Comparison of ENCODE assay signal across 20 cellular contexts in the genomic region with DNA sequence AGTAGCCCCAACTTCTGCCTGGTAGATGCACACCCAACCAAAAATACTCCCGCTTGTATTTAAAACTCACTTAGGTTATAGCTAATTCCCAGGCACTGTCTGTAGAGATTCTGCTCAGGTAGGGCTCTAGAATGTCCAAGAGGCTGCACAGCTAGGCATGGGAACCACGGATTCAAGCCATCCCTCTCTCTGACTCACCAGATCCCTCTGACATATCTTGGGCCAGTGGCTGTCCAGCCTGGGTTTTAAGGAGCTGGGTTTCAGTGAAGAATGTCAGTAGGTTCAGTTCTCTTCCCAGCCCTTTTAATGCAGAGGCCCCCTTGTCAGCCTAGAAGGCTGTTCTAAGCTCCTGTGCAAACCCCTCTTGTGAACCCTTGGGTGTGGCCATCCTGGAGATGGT. TPM values are rescaled to one million over a fixed set of nuclear protein-coding genes. Genes with fewer than 3 reads are reported as not detected.
DNase-seq lines count a peak whose midpoint lies in the region; ATAC-seq, FAIRE-seq and TF ChIP-seq lines count a peak whose summit lies in the region.
"Had no signal": no experiment of that assay in that cellular context is flagged by ENCODE, and none has a peak within 500 bp of the region (broad histone marks: within the 10 kb centered on the region; RNA-seq: fewer than 3 reads in every experiment).

No MANE protein-coding gene starts in this region.

- peak overlapping the region; percentile 85 for H3K27ac Mint-ChIP-seq in osteocyte (ENCODE audit: unreplicated experiment)
- no peak overlapping the region for H3K27ac Mint-ChIP-seq in glutamatergic neuron (ENCODE audit: unreplicated experiment)
- H3K27ac Mint-ChIP-seq: activated CD4-positive, alpha-beta T cell treated with anti-CD3 and anti-CD28 coated beads, Interleukin-2, amount 10 ng/mL, durations not matched to agents 7 days and 5 days; B cell; GM23338 had no signal

- peaks cover 3% of the 10 kb centered on the region for H3K36me3 Mint-ChIP-seq in osteocyte (ENCODE audit: unreplicated experiment)
- H3K36me3 Mint-ChIP-seq in glutamatergic neuron (ENCODE audit: unreplicated experiment): no peaks in the 10 kb centered on the region

- H2AFZ ChIP-seq in PC-3 (ENCODE audit: low read length): no peak overlapping the region
- H2AFZ ChIP-seq: GM23338 had no signal

- no peak overlapping the region for H3K4me2 ChIP-seq in PC-3 (ENCODE audit: low read length)
- H3K4me2 ChIP-seq: GM23338 had no signal

- H3K27me3 ChIP-seq in PC-3 (ENCODE audit: low read length): no peaks in the 10 kb centered on the region
- H3K27me3 ChIP-seq in gastrocnemius medialis: no peaks in the 10 kb centered on the region
- H3K27me3 ChIP-seq: right atrium auricular region had no signal

- 0 out of 2 replicates have a peak, but pooled peaks cover 3% of the 10 kb centered on the region for H3K9me2 ChIP-seq in PC-3 (replicated peaks; ENCODE audit: low read length)

- H4K20me1 ChIP-seq in PC-3 (ENCODE audit: low read length): no peaks in the 10 kb centered on the region

- TF ChIP-seq POLR2A in gastrocnemius medialis (IDR thresholded peaks at IDR 0.05): no peak

- H3K36me3 ChIP-seq in PC-3 (ENCODE audit: low read depth, low read length): no peaks in the 10 kb centered on the region
- no peaks in the 10 kb centered on the region for H3K36me3 ChIP-seq in gastrocnemius medialis
- H3K36me3 ChIP-seq: right atrium auricular region, thoracic aorta had no signal

- DNase-seq in EH (ENCODE audit: low read depth) (peak; percentile 72), PC-3 (no peak), epithelial cell of prostate (ENCODE audit: low read depth, low spot score) (no peak), osteocyte (ENCODE audit: extremely low spot score, unreplicated experiment) (no peak), gastrocnemius medialis (no peak), urothelium cell line (ENCODE audit: low spot score) (no peak), glutamatergic neuron (no peak)
- DNase-seq: activated CD4-positive, alpha-beta T cell treated with anti-CD3 and anti-CD28 coated beads, Interleukin-2, amount 10 ng/mL, durations not matched to agents 7 days and 5 days; activated T-cell treated with anti-CD3 and anti-CD28 coated beads for 4 hours; left colon; NCI-H1417; NCI-H524; T-cell had no signal

- no peaks in the 10 kb centered on the region for H3K79me2 ChIP-seq in PC-3 (ENCODE audit: low read length)

- H3K9me3 Mint-ChIP-seq in osteocyte (ENCODE audit: unreplicated experiment): peaks cover 7% of the 10 kb centered on the region
- no peaks in the 10 kb centered on the region for H3K9me3 Mint-ChIP-seq in glutamatergic neuron (ENCODE audit: unreplicated experiment)
- H3K9me3 Mint-ChIP-seq: GM23338 had no signal

- H3K4me3 Mint-ChIP-seq in osteocyte (ENCODE audit: unreplicated experiment) (no peak overlapping the region), glutamatergic neuron (ENCODE audit: unreplicated experiment) (no peak overlapping the region)
- H3K4me3 Mint-ChIP-seq: activated CD4-positive, alpha-beta T cell treated with anti-CD3 and anti-CD28 coated beads, Interleukin-2, amount 10 ng/mL, durations not matched to agents 7 days and 5 days; B cell; GM23338; T-cell had no signal

- H3K4me1 Mint-ChIP-seq in osteocyte (ENCODE audit: unreplicated experiment) (peaks cover 49% of the 10 kb centered on the region), glutamatergic neuron (ENCODE audit: low read depth, unreplicated experiment) (no peaks in the 10 kb centered on the region)
- H3K4me1 Mint-ChIP-seq: B cell, GM23338 had no signal

- H3K9me3 ChIP-seq in PC-3 (ENCODE audit: low read length): no peaks in the 10 kb centered on the region
- H3K9me3 ChIP-seq in gastrocnemius medialis: no peaks in the 10 kb centered on the region
- H3K9me3 ChIP-seq: right atrium auricular region, thoracic aorta had no signal

- no peak for FAIRE-seq in urothelium cell line (lab: Jason Lieb, UNC)
- FAIRE-seq: frontal cortex had no signal

- peaks cover 24% of the 10 kb centered on the region for H3K4me1 ChIP-seq in PC-3 (ENCODE audit: insufficient read depth, low read length)
- H3K4me1 ChIP-seq in gastrocnemius medialis: peaks cover 3 to 28% of the 10 kb centered on the region in 2 donors

- H3F3A ChIP-seq in PC-3 (ENCODE audit: low read length, unreplicated experiment): no peaks in the 10 kb centered on the region

- H3K27ac ChIP-seq in PC-3 (ENCODE audit: low read length): peak overlapping the region; percentile 66; the same call in 1 of the 2 replicates
- peak overlapping the region; percentile 90 for H3K27ac ChIP-seq in epithelial cell of prostate
- H3K27ac ChIP-seq in gastrocnemius medialis: no peak overlapping the region
- H3K27ac ChIP-seq: right atrium auricular region, thoracic aorta had no signal

- H3K27me3 Mint-ChIP-seq in osteocyte (ENCODE audit: unreplicated experiment) (no peaks in the 10 kb centered on the region), glutamatergic neuron (ENCODE audit: unreplicated experiment) (no peaks in the 10 kb centered on the region)
- H3K27me3 Mint-ChIP-seq: activated CD4-positive, alpha-beta T cell treated with anti-CD3 and anti-CD28 coated beads, Interleukin-2, amount 10 ng/mL, durations not matched to agents 7 days and 5 days; T-cell had no signal

- no TSS peak for BruUV-seq in PC-3 (replicated peaks; lab: Mats Ljungman, UMichigan)

- CTCF ChIA-PET in PC-3 (lab: Charles Lee): no interaction called here

- ATAC-seq in PC-3 (no peak), gastrocnemius medialis (no peak)
- ATAC-seq: GM23338, left colon, Right ventricle myocardium inferior, T-cell had no signal

- in situ Hi-C loops in gastrocnemius medialis (cut with MboI; ENCODE audit: low sequenced_read_pairs in 4 of 4): no loop called here

- no peak for TF ChIP-seq CTCF in PC-3 (conservative IDR thresholded peaks at IDR 0.05; ENCODE audit: low read depth, low read length)
- no peak for TF ChIP-seq CTCF in osteocyte (IDR thresholded peaks at IDR 0.05)
- TF ChIP-seq CTCF in gastrocnemius medialis (IDR thresholded peaks at IDR 0.05 in 4 of 5, conservative IDR thresholded peaks at IDR 0.05 in 1 of 5): no peak
- TF ChIP-seq CTCF in glutamatergic neuron (IDR thresholded peaks at IDR 0.05; ENCODE audit: partially characterized antibody, unreplicated experiment): no peak

- POLR2A ChIA-PET in PC-3 (lab: Charles Lee; ENCODE audit: unreplicated experiment): no interaction called here

- intact Hi-C loops in PC-3 (cut with micrococcal nuclease) (no loop called here), gastrocnemius medialis (cut with DNase I; ENCODE audit: low total_unique reads) (no loop called here)

- H3K9ac ChIP-seq in PC-3 (ENCODE audit: low read length): no peak overlapping the region

- H3K4me3 ChIP-seq in PC-3 (ENCODE audit: low read length) (no peak overlapping the region), gastrocnemius medialis (no peak overlapping the region)
- H3K4me3 ChIP-seq: coronary artery, GM23338, right atrium auricular region, thoracic aorta had no signal

RNA-seq across cellular contexts. Expression of a gene that starts 15.9 kb away (rescaled TPM):
- 0.40 and 0.69 TPM in 2 replicates for total RNA-seq in PC-3 (2014; rRNA removed)
- total RNA-seq in osteocyte: 56.3 and 59.8 TPM in 2 replicates
- total RNA-seq in gastrocnemius medialis: 10 to 100 TPM; 17.6 to 23.3 (median 19.3) TPM
- total RNA-seq in glutamatergic neuron (ENCODE audit: unreplicated experiment): 0.17 TPM
- total RNA-seq: B cell had no signal

Comparison
In these comparisons a context has a peak if more than half of its experiments do, and no peak if none do; other contexts are left out.
1. H3K27ac ChIP-seq: peak in PC-3 (single experiment) and epithelial cell of prostate (single experiment); none in gastrocnemius medialis (0 of 4).
2. RNA of a gene that starts 15.9 kb away (total RNA-seq): 56.3 to 59.8 TPM in osteocyte and 17.6 to 23.3 TPM in gastrocnemius medialis; 0.40 to 0.69 TPM in PC-3 and 0.17 TPM in glutamatergic neuron (single experiment); every median in the first group is over 10 times any median in the second.